ENCODE assay signal across 20 cellular contexts in the genomic region with DNA sequence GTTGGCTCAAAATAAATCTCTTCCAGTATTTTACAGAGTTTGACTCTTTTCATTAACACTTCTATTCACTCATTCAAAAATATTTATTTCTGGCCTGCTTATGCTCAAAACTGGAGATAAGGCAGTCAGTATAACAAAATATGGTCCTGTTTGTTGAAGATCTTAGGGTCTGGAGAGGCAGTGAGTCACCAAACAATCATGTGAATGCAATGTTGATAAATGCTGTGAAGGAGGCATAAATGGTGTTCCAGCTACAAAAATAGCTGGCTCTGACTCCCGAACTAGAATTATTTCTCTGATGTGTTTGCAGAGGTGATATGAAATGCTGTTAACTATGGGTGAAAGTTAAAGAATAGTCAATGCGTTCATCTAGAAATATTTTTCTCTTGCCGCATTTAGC.
DNase-seq lines count a peak whose midpoint lies in the region; ATAC-seq and TF ChIP-seq lines count a peak whose summit lies in the region.
"Had no signal": no experiment of that assay in that cellular context is flagged by ENCODE, and none has a peak within 500 bp of the region (broad histone marks: within the 10 kb centered on the region; RNA-seq: fewer than 3 reads in every experiment).

No MANE protein-coding gene starts in this region.

- peaks cover 61% of the 10 kb centered on the region for H3K4me1 Mint-ChIP-seq in chondrocyte (ENCODE audit: low read depth)
- no peaks in the 10 kb centered on the region for H3K4me1 Mint-ChIP-seq in activated CD4-positive, alpha-beta T cell treated with anti-CD3 and anti-CD28 coated beads, Interleukin-2, amount 10 ng/mL, durations not matched to agents 24 days and 14 days

- no peaks in the 10 kb centered on the region for H3K36me3 ChIP-seq in testis (ENCODE audit: low read depth, missing control alignments)
- H3K36me3 ChIP-seq: gastroesophageal sphincter, neutrophil had no signal

- no peak overlapping the region for H3K4me3 Mint-ChIP-seq in chondrocyte (ENCODE audit: unreplicated experiment)
- H3K4me3 Mint-ChIP-seq in activated CD4-positive, alpha-beta T cell treated with anti-CD3 and anti-CD28 coated beads, Interleukin-2, amount 10 ng/mL, durations not matched to agents 24 days and 14 days = no peak overlapping the region

- H3K27ac Mint-ChIP-seq in chondrocyte (ENCODE audit: unreplicated experiment) = peak overlapping the region; percentile 93
- no peak overlapping the region for H3K27ac Mint-ChIP-seq in activated CD4-positive, alpha-beta T cell treated with anti-CD3 and anti-CD28 coated beads, Interleukin-2, amount 10 ng/mL, durations not matched to agents 24 days and 14 days

- intact Hi-C loops in testis (cut with DNase I; ENCODE audit: low total_unique reads) = no loop called here
- intact Hi-C loops in activated CD4-positive, alpha-beta T cell treated with anti-CD3 and anti-CD28 coated beads, Interleukin-2, amount 10 ng/mL, durations not matched to agents 24 days and 14 days (cut with micrococcal nuclease) = no loop called here

- H3K9me3 ChIP-seq in testis = no peaks in the 10 kb centered on the region
- H3K9me3 ChIP-seq: A549, gastroesophageal sphincter, neutrophil had no signal

- ATAC-seq in GM19463 (IDR thresholded peaks at IDR 0.05; ENCODE audit: unreplicated experiment) = no peak
- ATAC-seq: A549; activated CD4-positive, CD25-positive, alpha-beta regulatory T cell treated with anti-CD3 and anti-CD28 coated beads, Interleukin-2, amount 50 U/mL, for 24 hours; gastroesophageal sphincter; Right ventricle myocardium inferior had no signal

- H3K4me1 ChIP-seq in testis = peaks cover 6% of the 10 kb centered on the region

- H3K36me3 Mint-ChIP-seq in chondrocyte (ENCODE audit: low read depth) = no peaks in the 10 kb centered on the region
- H3K36me3 Mint-ChIP-seq in activated CD4-positive, alpha-beta T cell treated with anti-CD3 and anti-CD28 coated beads, Interleukin-2, amount 10 ng/mL, durations not matched to agents 24 days and 14 days (ENCODE audit: low read depth) = no peaks in the 10 kb centered on the region

- H3K27ac ChIP-seq in testis = no peak overlapping the region
- H3K27ac ChIP-seq: A549, gastroesophageal sphincter, neutrophil had no signal

- no peaks in the 10 kb centered on the region for H3K9me3 Mint-ChIP-seq in chondrocyte (ENCODE audit: low read depth)
- no peaks in the 10 kb centered on the region for H3K9me3 Mint-ChIP-seq in activated CD4-positive, alpha-beta T cell treated with anti-CD3 and anti-CD28 coated beads, Interleukin-2, amount 10 ng/mL, durations not matched to agents 24 days and 14 days

- DNase-seq in A172 (ENCODE audit: low spot score) (peak; percentile 11), LHCN-M2 (ENCODE audit: low read depth) (peak; percentile 70), chondrocyte (ENCODE audit: low spot score) (no peak), kidney tubule cell (ENCODE audit: low spot score) (peak; percentile 4), testis (no peak), cerebellar cortex (ENCODE audit: low spot score) (no peak)
- DNase-seq in activated CD4-positive, alpha-beta T cell treated with anti-CD3 and anti-CD28 coated beads, Interleukin-2, amount 10 ng/mL, durations not matched to agents 24 days and 14 days = no peak
- DNase-seq: activated effector memory CD4-positive, alpha-beta T cell treated with anti-CD3 and anti-CD28 coated beads, Interleukin-2, amount 50 U/mL, for 16 hours; anterior cingulate cortex; H7; NCI-H1092; NCI-H2171 treated with DMSO at 0.1 percent for 48 hours; T-helper 2 cell; trophoblast cell had no signal

- H3K27me3 Mint-ChIP-seq in chondrocyte (ENCODE audit: low read depth) = no peaks in the 10 kb centered on the region
- H3K27me3 Mint-ChIP-seq in activated CD4-positive, alpha-beta T cell treated with anti-CD3 and anti-CD28 coated beads, Interleukin-2, amount 10 ng/mL, durations not matched to agents 24 days and 14 days = no peaks in the 10 kb centered on the region

- TF ChIP-seq POLR2A in testis (IDR thresholded peaks at IDR 0.05) = no peak

- TF ChIP-seq CTCF in chondrocyte (IDR thresholded peaks at IDR 0.05) = no peak
- no peak for TF ChIP-seq CTCF in testis (IDR thresholded peaks at IDR 0.05)

- 59 to 67% methylated on average over 3 of the region's 3 CpGs for WGBS in testis, 2 donors

- no peaks in the 10 kb centered on the region for H3K27me3 ChIP-seq in testis
- H3K27me3 ChIP-seq: gastroesophageal sphincter, neutrophil had no signal

- H3K4me3 ChIP-seq in testis = no peak overlapping the region
- H3K4me3 ChIP-seq: A549, gastroesophageal sphincter had no signal

Comparison
In these comparisons a context has a peak if more than half of its experiments do, and no peak if none do; other contexts are left out.
1. DNase-seq: peak in A172 (single experiment), LHCN-M2 (single experiment) and kidney tubule cell (single experiment); none in chondrocyte (single experiment), testis (single experiment), activated CD4-positive, alpha-beta T cell treated with anti-CD3 and anti-CD28 coated beads, Interleukin-2, amount 10 ng/mL, durations not matched to agents 24 days and 14 days (single experiment) and cerebellar cortex (single experiment).